ENCODE assay signal across 13 cellular contexts in the genomic region with DNA sequence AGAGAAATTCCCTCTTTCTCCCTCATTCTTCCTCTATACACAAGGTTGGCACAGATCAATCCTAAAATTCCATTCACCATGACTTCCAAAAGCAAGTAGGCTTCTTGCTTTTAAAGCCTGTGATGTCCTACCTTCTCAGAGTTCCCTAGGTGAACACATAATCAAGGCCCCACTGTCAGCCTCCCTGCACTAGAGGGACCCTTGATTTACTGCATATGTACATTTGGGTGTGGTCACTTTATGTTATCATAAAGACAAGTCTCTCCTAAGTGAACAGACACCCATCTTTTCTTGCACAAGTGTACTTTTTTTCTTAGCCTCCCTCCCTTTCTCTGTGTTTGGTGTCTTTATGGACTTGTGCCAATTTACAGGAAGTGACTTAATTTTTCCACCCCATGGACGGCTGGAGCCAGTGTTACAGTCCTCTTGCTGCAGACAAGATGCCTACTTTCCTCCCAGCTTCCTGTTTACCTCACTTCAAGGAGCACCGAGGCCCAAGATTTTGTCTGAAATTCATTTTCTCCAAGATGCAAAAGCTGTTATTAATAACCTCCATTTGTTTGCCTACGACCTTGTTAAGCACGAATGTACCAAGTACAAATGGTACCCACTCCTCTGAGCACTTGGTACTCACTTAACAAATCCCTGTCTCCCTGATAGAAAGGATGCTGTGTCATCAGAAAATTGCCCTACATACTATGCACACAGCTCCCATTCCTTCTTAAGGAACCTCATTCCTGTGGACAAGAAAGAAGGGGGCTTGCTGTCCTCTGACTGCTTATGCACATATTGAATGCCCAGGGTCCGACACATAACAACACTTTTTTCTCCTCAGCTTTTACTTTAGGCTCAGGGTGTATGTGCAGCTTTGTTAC.
A peak's percentile ranks its signal among the peaks of the same experiment; 100 is the strongest.
DNase-seq lines count a peak whose midpoint lies in the region; ATAC-seq and TF ChIP-seq lines count a peak whose summit lies in the region.
"Had no signal": no experiment of that assay in that cellular context is flagged by ENCODE, and none has a peak within 500 bp of the region (broad histone marks: within the 10 kb centered on the region; RNA-seq: fewer than 3 reads in every experiment).

No MANE protein-coding gene starts in this region.

- POLR2A ChIA-PET in HCT116 (lab: Charles Lee), result interaction anchor here (0.6 kb wide), 1 partner anchor 18 kb away, joined by 3 read pairs; no protein-coding TSS in a partner anchor

- H3K4me1 ChIP-seq in HCT116 (ENCODE audit: control insufficient read depth in 1 of 2, insufficient read depth in 2 of 2, low read length in 2 of 2), result peaks cover 18 to 50% of the 10 kb centered on the region in 2 experiments

- BruUV-seq in HCT116 (replicated peaks; lab: Mats Ljungman, UMichigan), result no TSS peak

- RAD21 ChIA-PET in HCT116 (lab: Charles Lee; ENCODE audit: low non-redundant PET in 1 of 2, low total read pairs in 2 of 2, uncharacterized antibody in 2 of 2, unreplicated experiment in 2 of 2), result no interaction called here

- no peaks in the 10 kb centered on the region for H3K27me3 ChIP-seq in HCT116 (ENCODE audit: insufficient read depth, low read length)

- no peaks in the 10 kb centered on the region for H4K20me1 ChIP-seq in HCT116 (ENCODE audit: insufficient read depth)

- no peak overlapping the region for H3K4me3 ChIP-seq in HCT116 (replicated peaks in 1 of 2; ENCODE audit: low read depth in 1 of 2, low read length in 2 of 2)
- H3K4me3 ChIP-seq in fibroblast of pulmonary artery (replicated peaks; ENCODE audit: low read depth, low read length), result no peak overlapping the region
- H3K4me3 ChIP-seq: HAP-1 had no signal

- H3K9me3 ChIP-seq in HCT116 (ENCODE audit: control insufficient read depth in 1 of 2, insufficient read depth in 1 of 2, low read depth in 1 of 2, low read length in 2 of 2), result no peaks in the 10 kb centered on the region
- H3K9me3 ChIP-seq: HAP-1 had no signal

- no peaks in the 10 kb centered on the region for H3K9me2 ChIP-seq in HCT116 (ENCODE audit: insufficient read depth)

- peak overlapping the region; percentile 30; the same call in 1 of the 2 replicates for H3K4me2 ChIP-seq in HCT116 (ENCODE audit: low read length)

- H3K27ac ChIP-seq in HCT116 (ENCODE audit: low read depth, low read length), result no peak overlapping the region

- no peak for TF ChIP-seq RAD21 in HCT116 (IDR thresholded peaks at IDR 0.05; ENCODE audit: low read depth)

- no peaks in the 10 kb centered on the region for H3K36me3 ChIP-seq in HCT116 (ENCODE audit: control insufficient read depth in 1 of 2, insufficient read depth in 2 of 2, low read length in 2 of 2)
- H3K36me3 ChIP-seq: HAP-1 had no signal

- no peak for TF ChIP-seq POLR2A in HCT116 (IDR thresholded peaks at IDR 0.05; ENCODE audit: borderline replicate concordance, extremely low read depth, insufficient read depth, insufficient read length)

- H3K9ac ChIP-seq in HCT116 (ENCODE audit: low read length), result no peak overlapping the region

- CTCF ChIA-PET in HCT116 (lab: Charles Lee), result no interaction called here

- no peaks in the 10 kb centered on the region for H3K79me2 ChIP-seq in HCT116 (ENCODE audit: insufficient read depth, low read length)

- TF ChIP-seq CTCF in HCT116 (IDR thresholded peaks at IDR 0.05 in 2 of 3, conservative IDR thresholded peaks at IDR 0.05 in 1 of 3; ENCODE audit: borderline replicate concordance in 1 of 3, insufficient read depth in 1 of 3, low read depth in 2 of 3, low read length in 2 of 3) (no peak), fibroblast of pulmonary artery (IDR thresholded peaks at IDR 0.05; ENCODE audit: low read length, missing control alignments) (no peak)

- H2AFZ ChIP-seq in HCT116 (ENCODE audit: low read depth, low read length, poor library complexity, severe bottlenecking), result no peak overlapping the region

- no peak for ATAC-seq in HCT116
- ATAC-seq in esophagus mucosa, result no peak
- ATAC-seq in GM18519 (IDR thresholded peaks at IDR 0.05; ENCODE audit: low FRiP score, unreplicated experiment), result no peak
- ATAC-seq: stimulated activated effector memory CD8-positive, alpha-beta T cell treated with anti-CD3 and anti-CD28 coated beads, Interleukin-12 subunit alpha, Interleukin-12 subunit beta, amount 100 ng/mL, for 72 hours had no signal

- DNase-seq in A172 (ENCODE audit: low spot score) (peak; percentile 37), HCT116 (ENCODE audit: low read depth, low spot score) (no peak), RPMI7951 (ENCODE audit: low read depth) (peak; percentile 84), fibroblast of pulmonary artery (ENCODE audit: low read depth) (peak; percentile 89), DMS53 treated with DMSO at 0.1 percent for 48 hours (lab: John Stamatoyannopoulos, UW; ENCODE audit: unreplicated experiment) (no peak)
- no peak for DNase-seq in activated T-cell treated with anti-CD3 and anti-CD28 coated beads, Interleukin-2, amount 50 U/mL, for 1 hour
- DNase-seq: cerebellar nuclear complex; NCI-H2029; stimulated activated CD4-positive, alpha-beta T cell treated with anti-CD3 and anti-CD28 coated beads, Interleukin-1b, Interleukin-23, amount 100 ng/mL, for 48 hours had no signal

- intact Hi-C loops in HCT116 (cut with micrococcal nuclease), result no loop called here

TF ChIP-seq in HCT116, 20 proteins besides CTCF, POLR2A, EP300 and RAD21 (continues in another document):
- TF ChIP-seq ATF3 (IDR thresholded peaks at IDR 0.05) (no peak), ZBTB33 (IDR thresholded peaks at IDR 0.05; ENCODE audit: extremely low read depth, insufficient replicate concordance, low read length) (no peak), SIN3A (IDR thresholded peaks at IDR 0.05; ENCODE audit: low read depth) (no peak), EZH2phosphoT487 (IDR thresholded peaks at IDR 0.05; ENCODE audit: borderline replicate concordance) (no peak), FOSL1 (IDR thresholded peaks at IDR 0.05; ENCODE audit: low read depth) (peak; percentile 64), YY1 (IDR thresholded peaks at IDR 0.05; ENCODE audit: extremely low read depth, insufficient replicate concordance, low read depth, low read length) (no peak), ZFX (IDR thresholded peaks at IDR 0.05) (no peak), ELF1 (IDR thresholded peaks at IDR 0.05; ENCODE audit: borderline replicate concordance, low read depth) (no peak), CEBPB (IDR thresholded peaks at IDR 0.05; ENCODE audit: low read depth) (peak; percentile 72), EZH2 (IDR thresholded peaks at IDR 0.05) (no peak), ZNF274 (IDR thresholded peaks at IDR 0.05; ENCODE audit: low read depth, low read length) (no peak), SRF (IDR thresholded peaks at IDR 0.05; ENCODE audit: low read depth) (no peak), POLR2AphosphoS5 (IDR thresholded peaks at IDR 0.05; ENCODE audit: low read depth, low read length) (peak; percentile 46; the same call in 1 of the 2 replicates), JUND (IDR thresholded peaks at IDR 0.05) (peak; percentile 68), EGR1 (IDR thresholded peaks at IDR 0.05; ENCODE audit: low read depth) (no peak), SP1 (IDR thresholded peaks at IDR 0.05; ENCODE audit: low read depth) (peak; percentile 61)
- TF ChIP-seq, protein P1, sequence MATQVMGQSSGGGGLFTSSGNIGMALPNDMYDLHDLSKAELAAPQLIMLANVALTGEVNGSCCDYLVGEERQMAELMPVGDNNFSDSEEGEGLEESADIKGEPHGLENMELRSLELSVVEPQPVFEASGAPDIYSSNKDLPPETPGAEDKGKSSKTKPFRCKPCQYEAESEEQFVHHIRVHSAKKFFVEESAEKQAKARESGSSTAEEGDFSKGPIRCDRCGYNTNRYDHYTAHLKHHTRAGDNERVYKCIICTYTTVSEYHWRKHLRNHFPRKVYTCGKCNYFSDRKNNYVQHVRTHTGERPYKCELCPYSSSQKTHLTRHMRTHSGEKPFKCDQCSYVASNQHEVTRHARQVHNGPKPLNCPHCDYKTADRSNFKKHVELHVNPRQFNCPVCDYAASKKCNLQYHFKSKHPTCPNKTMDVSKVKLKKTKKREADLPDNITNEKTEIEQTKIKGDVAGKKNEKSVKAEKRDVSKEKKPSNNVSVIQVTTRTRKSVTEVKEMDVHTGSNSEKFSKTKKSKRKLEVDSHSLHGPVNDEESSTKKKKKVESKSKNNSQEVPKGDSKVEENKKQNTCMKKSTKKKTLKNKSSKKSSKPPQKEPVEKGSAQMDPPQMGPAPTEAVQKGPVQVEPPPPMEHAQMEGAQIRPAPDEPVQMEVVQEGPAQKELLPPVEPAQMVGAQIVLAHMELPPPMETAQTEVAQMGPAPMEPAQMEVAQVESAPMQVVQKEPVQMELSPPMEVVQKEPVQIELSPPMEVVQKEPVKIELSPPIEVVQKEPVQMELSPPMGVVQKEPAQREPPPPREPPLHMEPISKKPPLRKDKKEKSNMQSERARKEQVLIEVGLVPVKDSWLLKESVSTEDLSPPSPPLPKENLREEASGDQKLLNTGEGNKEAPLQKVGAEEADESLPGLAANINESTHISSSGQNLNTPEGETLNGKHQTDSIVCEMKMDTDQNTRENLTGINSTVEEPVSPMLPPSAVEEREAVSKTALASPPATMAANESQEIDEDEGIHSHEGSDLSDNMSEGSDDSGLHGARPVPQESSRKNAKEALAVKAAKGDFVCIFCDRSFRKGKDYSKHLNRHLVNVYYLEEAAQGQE (IDR thresholded peaks at IDR 0.05; ENCODE audit: low read depth), result no peak
- TF ChIP-seq, protein P2, sequence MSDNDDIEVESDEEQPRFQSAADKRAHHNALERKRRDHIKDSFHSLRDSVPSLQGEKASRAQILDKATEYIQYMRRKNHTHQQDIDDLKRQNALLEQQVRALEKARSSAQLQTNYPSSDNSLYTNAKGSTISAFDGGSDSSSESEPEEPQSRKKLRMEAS (IDR thresholded peaks at IDR 0.05), result 0 out of 2 replicates have a peak, but pooled peaks have one; percentile 16

Comparison
In these comparisons a context has a peak if more than half of its experiments do, and no peak if none do; other contexts are left out.
1. DNase-seq: peak in A172 (single experiment), RPMI7951 (single experiment) and fibroblast of pulmonary artery (single experiment); none in HCT116 (single experiment), DMS53 treated with DMSO at 0.1 percent for 48 hours (single experiment) and activated T-cell treated with anti-CD3 and anti-CD28 coated beads, Interleukin-2, amount 50 U/mL, for 1 hour (single experiment).